Comparison of ENCODE assay signal across 2 cellular contexts in genomic region chr20:64168381-64169088, GRCh38.
TF ChIP-seq lines count a peak whose summit lies in the region.

No MANE protein-coding gene starts in this region.

TF ChIP-seq in SK-N-SH, 30 proteins besides CTCF, POLR2A, EP300 and RAD21 (continued from another document):
- no peak for TF ChIP-seq MEF2A (IDR thresholded peaks at IDR 0.05; ENCODE audit: borderline replicate concordance, low read depth)
- TF ChIP-seq GABPA (IDR thresholded peaks at IDR 0.05; ENCODE audit: low read depth): no peak
- TF ChIP-seq MXI1 (IDR thresholded peaks at IDR 0.05; ENCODE audit: low read depth, low read length): no peak
- no peak for TF ChIP-seq FOXM1 (IDR thresholded peaks at IDR 0.05; ENCODE audit: low read depth)
- TF ChIP-seq SIN3A (IDR thresholded peaks at IDR 0.05; ENCODE audit: borderline replicate concordance, low read depth, low read length): no peak
- TF ChIP-seq USF1 (IDR thresholded peaks at IDR 0.05; ENCODE audit: borderline replicate concordance, low read depth): no peak
- no peak for TF ChIP-seq JUND (IDR thresholded peaks at IDR 0.05)
- no peak for TF ChIP-seq PBX3 (IDR thresholded peaks at IDR 0.05)
- TF ChIP-seq RXRA (IDR thresholded peaks at IDR 0.05; ENCODE audit: borderline replicate concordance, low read depth): no peak
- TF ChIP-seq FOXJ3 (CRISPR knock-in tag; IDR thresholded peaks at IDR 0.05): no peak
- TF ChIP-seq RFX5 (IDR thresholded peaks at IDR 0.05; ENCODE audit: low read length): no peak
- no peak for TF ChIP-seq REST (IDR thresholded peaks at IDR 0.05; ENCODE audit: low read depth, low read length)
- TF ChIP-seq POLR2AphosphoS5 (IDR thresholded peaks at IDR 0.05; ENCODE audit: low read depth, low read length): no peak
- TF ChIP-seq TEAD4 (IDR thresholded peaks at IDR 0.05; ENCODE audit: borderline replicate concordance, insufficient read depth): no peak
- TF ChIP-seq ELF1 (IDR thresholded peaks at IDR 0.05): no peak

TF ChIP-seq in SK-N-SH treated with all-trans-retinoic acid at 6 μM for 48 hours, 23 proteins besides CTCF, POLR2A, EP300 and RAD21 (continued from another document):
- TF ChIP-seq ISL1 (CRISPR knock-in tag; IDR thresholded peaks at IDR 0.05): no peak
- no peak for TF ChIP-seq ZC3H10 (CRISPR knock-in tag; IDR thresholded peaks at IDR 0.05)
